ENCODE assay signal across 1 cellular context in the genomic region with DNA sequence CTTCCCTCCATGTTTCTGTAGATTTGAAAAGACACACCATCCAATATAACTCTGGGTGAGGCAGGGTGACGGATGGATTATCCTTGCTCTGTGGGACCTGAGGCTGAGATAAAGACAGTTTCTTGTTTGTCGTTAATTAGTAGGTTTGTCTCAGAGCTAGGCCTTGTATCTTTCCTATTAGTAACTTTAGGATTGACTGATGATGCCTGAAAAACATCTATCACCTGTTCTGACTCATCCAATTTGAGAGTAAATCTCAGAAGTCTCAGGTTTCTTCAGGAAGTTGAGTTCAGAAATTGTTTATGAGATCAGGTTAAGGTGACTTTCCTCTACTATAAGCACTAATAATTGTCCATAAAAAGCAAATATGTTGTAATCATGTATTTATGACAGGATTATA.
TF ChIP-seq lines count a peak whose summit lies in the region.

No MANE protein-coding gene starts in this region.

TF ChIP-seq in SK-N-SH, 30 proteins besides CTCF, POLR2A, EP300 and RAD21 (continued from another document):
- TF ChIP-seq, protein P1, sequence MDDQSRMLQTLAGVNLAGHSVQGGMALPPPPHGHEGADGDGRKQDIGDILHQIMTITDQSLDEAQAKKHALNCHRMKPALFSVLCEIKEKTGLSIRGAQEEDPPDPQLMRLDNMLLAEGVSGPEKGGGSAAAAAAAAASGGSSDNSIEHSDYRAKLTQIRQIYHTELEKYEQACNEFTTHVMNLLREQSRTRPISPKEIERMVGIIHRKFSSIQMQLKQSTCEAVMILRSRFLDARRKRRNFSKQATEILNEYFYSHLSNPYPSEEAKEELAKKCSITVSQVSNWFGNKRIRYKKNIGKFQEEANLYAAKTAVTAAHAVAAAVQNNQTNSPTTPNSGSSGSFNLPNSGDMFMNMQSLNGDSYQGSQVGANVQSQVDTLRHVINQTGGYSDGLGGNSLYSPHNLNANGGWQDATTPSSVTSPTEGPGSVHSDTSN (IDR thresholded peaks at IDR 0.05), result 0 out of 2 replicates have a peak, but pooled peaks have one; percentile 9
